Comparison of ENCODE assay signal across 9 cellular contexts in the genomic region with DNA sequence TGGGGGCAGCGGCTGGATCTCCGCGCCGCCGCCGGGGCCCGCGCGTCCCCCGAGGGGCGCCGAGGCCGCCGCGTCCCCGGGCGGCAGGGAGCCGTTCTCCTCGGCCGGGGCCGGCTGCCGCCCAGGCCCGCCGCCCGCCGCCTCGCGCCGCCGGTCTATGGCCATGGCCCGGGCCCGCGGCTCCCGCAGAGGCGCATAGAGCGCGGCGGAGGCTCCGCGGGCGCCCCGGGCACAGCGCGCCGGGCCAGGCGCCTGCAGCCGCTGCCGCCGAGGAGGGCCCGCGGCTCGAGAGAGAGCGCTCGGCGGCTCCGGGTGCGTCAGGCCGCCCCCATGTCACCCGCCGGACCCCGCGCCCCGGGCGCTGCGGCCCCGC. TPM values are rescaled to one million over a fixed set of nuclear protein-coding genes. Genes with fewer than 3 reads are reported as not detected.
DNase-seq lines count a peak whose midpoint lies in the region; ATAC-seq, FAIRE-seq and TF ChIP-seq lines count a peak whose summit lies in the region.
"Had no signal": no experiment of that assay in that cellular context is flagged by ENCODE, and none has a peak within 500 bp of the region (broad histone marks: within the 10 kb centered on the region; RNA-seq: fewer than 3 reads in every experiment).

No MANE protein-coding gene starts in this region.

- H3K27me3 ChIP-seq in MG63: no peaks in the 10 kb centered on the region
- H3K27me3 ChIP-seq in small intestine (ENCODE audit: control insufficient read depth in 2 of 2, insufficient read depth in 2 of 2, low read length in 2 of 2): peaks cover 0 to 10% of the 10 kb centered on the region in 2 donors

- H3K27me3 Mint-ChIP-seq in activated T-cell treated with anti-CD3 and anti-CD28 coated beads, Interleukin-2, amount 50 U/mL, for 4 hours (ENCODE audit: low read depth): peaks cover 17% of the 10 kb centered on the region

- FAIRE-seq in small intestine (lab: Jason Lieb, UNC): no peak

- H3K4me1 ChIP-seq in small intestine (ENCODE audit: control insufficient read depth in 2 of 2, insufficient read depth in 1 of 2, low read depth in 1 of 2, low read length in 1 of 2): no peaks in the 10 kb centered on the region

- no peaks in the 10 kb centered on the region for H3K36me3 ChIP-seq in MG63
- H3K36me3 ChIP-seq in small intestine (ENCODE audit: control insufficient read depth in 2 of 2, insufficient read depth in 2 of 2, low read length in 2 of 2): no peaks in the 10 kb centered on the region

- ATAC-seq in activated T-cell treated with anti-CD3 and anti-CD28 coated beads, Interleukin-2, amount 50 U/mL, for 4 hours: peak; percentile 51 to 54
- ATAC-seq in GM19467 (IDR thresholded peaks at IDR 0.05; ENCODE audit: unreplicated experiment): no peak

- no peak for TF ChIP-seq CTCF in fibroblast of the aortic adventitia (IDR thresholded peaks at IDR 0.05; ENCODE audit: insufficient read depth, low read length)

- no peaks in the 10 kb centered on the region for H3K9me3 Mint-ChIP-seq in activated T-cell treated with anti-CD3 and anti-CD28 coated beads, Interleukin-2, amount 50 U/mL, for 4 hours
- H3K9me3 Mint-ChIP-seq: activated naive CD4-positive, alpha-beta T cell treated with anti-CD3 and anti-CD28 coated beads, Interleukin-2, amount 50 U/mL, for 24 hours had no signal

- H3K36me3 Mint-ChIP-seq in activated T-cell treated with anti-CD3 and anti-CD28 coated beads, Interleukin-2, amount 50 U/mL, for 4 hours (ENCODE audit: insufficient read depth): no peaks in the 10 kb centered on the region
- H3K36me3 Mint-ChIP-seq: activated naive CD4-positive, alpha-beta T cell treated with anti-CD3 and anti-CD28 coated beads, Interleukin-2, amount 50 U/mL, for 24 hours had no signal

- 0 to 1% (median 0%) methylated on average over 5 to 66 of the region's 66 CpGs for WGBS in small intestine, 3 donors

- no peak overlapping the region for H3K4me3 Mint-ChIP-seq in activated T-cell treated with anti-CD3 and anti-CD28 coated beads, Interleukin-2, amount 50 U/mL, for 4 hours

- H3K9me3 ChIP-seq in MG63 (no peaks in the 10 kb centered on the region), small intestine (ENCODE audit: control insufficient read depth, low read depth) (no peaks in the 10 kb centered on the region)

- peak overlapping the region; percentile 49 for H3K4me3 ChIP-seq in MG63
- peak overlapping the region; percentile 80 for H3K4me3 ChIP-seq in fibroblast of the aortic adventitia (ENCODE audit: low read depth, low read length)
- peak overlapping the region; percentile 65 to 73 for H3K4me3 ChIP-seq in small intestine (ENCODE audit: low read depth in 1 of 2, low read length in 2 of 2)

- peaks cover 10% of the 10 kb centered on the region for H3K4me1 Mint-ChIP-seq in activated T-cell treated with anti-CD3 and anti-CD28 coated beads, Interleukin-2, amount 50 U/mL, for 4 hours (ENCODE audit: low read depth)

- DNase-seq in activated T-cell treated with anti-CD3 and anti-CD28 coated beads, Interleukin-2, amount 50 U/mL, for 4 hours: no peak
- DNase-seq in activated T-cell treated with anti-CD3 and anti-CD28 coated beads for 4 hours (no peak), MG63 (no peak), fibroblast of the aortic adventitia (ENCODE audit: low read depth) (no peak), small intestine (no peak), dermis blood vessel endothelial cell (no peak), hypothalamus (lab: John Stamatoyannopoulos, UW) (no peak)

- H3K27ac ChIP-seq in small intestine (ENCODE audit: low read depth in 1 of 2, low read length in 1 of 2): peak overlapping the region in 1 of 2 donors; percentile 78

RNA-seq across cellular contexts. Expression of a gene that starts 0.5 kb away (rescaled TPM):
- total RNA-seq in activated T-cell treated with anti-CD3 and anti-CD28 coated beads, Interleukin-2, amount 50 U/mL, for 4 hours: 1 to 10 TPM in 1 of 3 donors, under 1 TPM in 2; 0.50 to 1.2 (median 0.54) TPM
- 0.12 and 2.8 TPM in 2 replicates for total RNA-seq in MG63 (2014; rRNA removed; shearing (Covaris generic); ENCODE audit: low replicate concordance)
- 7.8 and 9.0 TPM in 2 replicates for total RNA-seq in fibroblast of the aortic adventitia (ENCODE audit: low replicate concordance)
- 10 to 100 TPM in 2 of 3 donors, 1 to 10 TPM in 1; 9.5 to 17.9 (median 12.2) TPM for polyA plus RNA-seq in small intestine
- 58.5 and 70.6 TPM in 2 replicates for total RNA-seq in dermis blood vessel endothelial cell
